1 cellular context compared by ENCODE assay signal in genomic region chr10:127918570-127918969, GRCh38.
TF ChIP-seq lines count a peak whose summit lies in the region.

No MANE protein-coding gene starts in this region.

TF ChIP-seq in GM23338, 12 proteins besides CTCF, POLR2A, EP300 and RAD21 (continued from another document):
- TF ChIP-seq ETS1 (IDR thresholded peaks at IDR 0.05): no peak
- no peak for TF ChIP-seq ZNF462 (CRISPR knock-in tag; IDR thresholded peaks at IDR 0.05)
- TF ChIP-seq JUNB (IDR thresholded peaks at IDR 0.05; ENCODE audit: unreplicated experiment): no peak
